ENCODE assay signal across 8 cellular contexts in the genomic region with DNA sequence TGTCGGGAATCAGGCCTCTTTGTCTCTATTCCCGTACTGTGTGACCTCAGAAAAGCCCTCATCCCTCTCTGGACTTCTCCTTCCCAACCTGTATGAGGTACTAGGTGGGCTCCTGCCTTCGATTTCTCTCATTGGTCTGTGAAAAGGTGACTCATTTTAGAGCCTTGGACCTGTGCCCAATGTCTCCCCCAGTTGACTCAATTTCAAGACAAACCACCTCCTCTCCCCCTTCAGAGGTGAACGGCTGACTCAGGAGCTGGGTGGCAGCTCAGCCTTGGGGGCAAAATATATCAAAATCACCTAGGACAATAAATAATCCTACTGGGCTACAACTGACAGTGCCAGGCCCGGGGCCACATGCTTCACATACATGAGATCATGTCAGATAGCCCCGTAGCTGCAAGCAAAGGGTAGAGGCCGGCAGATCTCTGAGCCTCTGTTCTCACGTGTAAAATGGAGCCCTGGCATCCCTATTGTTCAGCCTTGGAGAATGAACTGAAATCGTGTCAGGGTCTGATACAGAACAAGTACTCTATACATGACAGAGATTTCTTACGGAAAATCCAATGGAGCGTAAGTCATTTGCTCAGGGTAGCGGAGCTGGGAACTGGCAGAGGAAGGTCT. TPM values are rescaled to one million over a fixed set of nuclear protein-coding genes. Genes with fewer than 3 reads are reported as not detected.
DNase-seq lines count a peak whose midpoint lies in the region; ATAC-seq and TF ChIP-seq lines count a peak whose summit lies in the region.

No MANE protein-coding gene starts in this region.

- H3K9me3 ChIP-seq in BLaER1 treated with 17β-estradiol and CSF1 and Interleukin-3, amounts not matched to agents 10 nM and 100 nM (replicated peaks in 1 of 11), result no peaks in the 10 kb centered on the region
- H3K9me3 ChIP-seq in endocrine pancreas (ENCODE audit: control insufficient read depth, low read length), result no peaks in the 10 kb centered on the region
- no peaks in the 10 kb centered on the region for H3K9me3 ChIP-seq in stomach smooth muscle (ENCODE audit: control insufficient read depth in 2 of 2, low read length in 2 of 2)

- CTCF ChIA-PET in activated CD4-positive, alpha-beta memory T cell treated with anti-CD3 and anti-CD28 coated beads for 36 hours (lab: Charles Lee), result interaction anchor here (0.6 to 1.7 kb wide), 10 partner anchors 9 to 103 kb away, joined by 3 to 11 read pairs (median 4); a partner anchor contains a TSS

- H3K27me3 Mint-ChIP-seq in activated CD4-positive, alpha-beta memory T cell treated with anti-CD3 and anti-CD28 coated beads for 36 hours, result no peaks in the 10 kb centered on the region
- no peaks in the 10 kb centered on the region for H3K27me3 Mint-ChIP-seq in nephron (ENCODE audit: low read depth)

- H3K27me3 ChIP-seq in BLaER1 treated with 17β-estradiol and CSF1 and Interleukin-3, amounts not matched to agents 10 nM and 100 nM, result no peaks in the 10 kb centered on the region
- H3K27me3 ChIP-seq in endocrine pancreas (ENCODE audit: control insufficient read depth, insufficient read depth, low read length) (no peaks in the 10 kb centered on the region), stomach smooth muscle (ENCODE audit: control insufficient read depth in 1 of 2, insufficient read depth in 2 of 2, low read length in 2 of 2) (no peaks in the 10 kb centered on the region)

- H3K4me3 ChIP-seq in BLaER1 treated with 17β-estradiol and CSF1 and Interleukin-3, amounts not matched to agents 10 nM and 100 nM, result peak overlapping the region; percentile 71 to 93 (median 83)
- H3K4me3 ChIP-seq in endocrine pancreas (ENCODE audit: control insufficient read depth, insufficient read depth, low read length) (peak overlapping the region; percentile 58), stomach smooth muscle (ENCODE audit: low read length in 2 of 2) (peak overlapping the region; percentile 78 to 97)

- peak overlapping the region; percentile 93 for H3K4me3 Mint-ChIP-seq in activated CD4-positive, alpha-beta memory T cell treated with anti-CD3 and anti-CD28 coated beads for 36 hours
- H3K4me3 Mint-ChIP-seq in nephron, result peak overlapping the region; percentile 83 to 87 (median 85)

- DNase-seq in KBM-7, result peak; percentile 11
- DNase-seq in activated CD4-positive, alpha-beta memory T cell treated with anti-CD3 and anti-CD28 coated beads for 36 hours, result peak; percentile 85

- in situ Hi-C loops in KBM-7 (cut with MboI; ENCODE audit: low pct_unique_long_range_greater_than_20kb, low sequenced_read_pairs), result no loop called here

- H3K36me3 Mint-ChIP-seq in activated CD4-positive, alpha-beta memory T cell treated with anti-CD3 and anti-CD28 coated beads for 36 hours, result peaks cover 13% of the 10 kb centered on the region
- peaks cover 23% of the 10 kb centered on the region for H3K36me3 Mint-ChIP-seq in nephron (ENCODE audit: low read depth)

- H3K4me1 ChIP-seq in BLaER1 treated with 17β-estradiol and CSF1 and Interleukin-3, amounts not matched to agents 10 nM and 100 nM, result peaks cover 58 to 67% (median 63%) of the 10 kb centered on the region in 10 experiments
- H3K4me1 ChIP-seq in endocrine pancreas (ENCODE audit: control insufficient read depth, insufficient read depth, low read length) (no peaks in the 10 kb centered on the region), stomach smooth muscle (ENCODE audit: control insufficient read depth, insufficient read depth, low read length) (peaks cover 57% of the 10 kb centered on the region)

- peak overlapping the region in 10 of 11 experiments; percentile 72 to 90 (median 86); a peak in 21 of 22 replicates for H3K27ac ChIP-seq in BLaER1 treated with 17β-estradiol and CSF1 and Interleukin-3, amounts not matched to agents 10 nM and 100 nM
- H3K27ac ChIP-seq in stomach smooth muscle (ENCODE audit: low read length), result peak overlapping the region; percentile 100

- TF ChIP-seq CTCF in nephron (IDR thresholded peaks at IDR 0.05; ENCODE audit: unreplicated experiment in 3 of 3), result no peak

- POLR2A ChIA-PET in activated CD4-positive, alpha-beta memory T cell treated with anti-CD3 and anti-CD28 coated beads for 36 hours (lab: Charles Lee), result interaction anchor here (1.0 to 2.4 kb wide), 10 partner anchors 26 to 110 kb away, joined by 3 to 16 read pairs (median 4); a partner anchor contains a TSS

- intact Hi-C loops in activated CD4-positive, alpha-beta memory T cell treated with anti-CD3 and anti-CD28 coated beads for 36 hours (cut with micrococcal nuclease), result loop anchor here (1.0 kb wide), 8 partner anchors 8 to 681 kb away; a partner anchor contains a TSS

- peaks cover 54% of the 10 kb centered on the region for H3K4me1 Mint-ChIP-seq in activated CD4-positive, alpha-beta memory T cell treated with anti-CD3 and anti-CD28 coated beads for 36 hours (ENCODE audit: low read depth)
- H3K4me1 Mint-ChIP-seq in nephron, result peaks cover 27% of the 10 kb centered on the region

- ATAC-seq in HG03280 (IDR thresholded peaks at IDR 0.05; ENCODE audit: unreplicated experiment) (no peak), HG03432 (IDR thresholded peaks at IDR 0.05; ENCODE audit: unreplicated experiment) (no peak)

- H3K27ac Mint-ChIP-seq in activated CD4-positive, alpha-beta memory T cell treated with anti-CD3 and anti-CD28 coated beads for 36 hours, result peak overlapping the region; percentile 97
- H3K27ac Mint-ChIP-seq in nephron, result peak overlapping the region; percentile 97 to 99 (median 99)

- no peaks in the 10 kb centered on the region for H3K9me3 Mint-ChIP-seq in activated CD4-positive, alpha-beta memory T cell treated with anti-CD3 and anti-CD28 coated beads for 36 hours
- H3K9me3 Mint-ChIP-seq in nephron, result no peaks in the 10 kb centered on the region

- H3K9ac ChIP-seq in BLaER1 treated with 17β-estradiol and CSF1 and Interleukin-3, amounts not matched to agents 10 nM and 100 nM, result peak overlapping the region; percentile 78 to 94 (median 90)
- H3K9ac ChIP-seq in endocrine pancreas (ENCODE audit: control insufficient read depth, insufficient read depth, low read length), result peak overlapping the region; percentile 91
- H3K9ac ChIP-seq in stomach smooth muscle (ENCODE audit: low read length in 2 of 2), result peak overlapping the region; percentile 90 to 98

- H3K36me3 ChIP-seq in BLaER1 treated with 17β-estradiol and CSF1 and Interleukin-3, amounts not matched to agents 10 nM and 100 nM, result peaks cover 0 to 22% (median 5%) of the 10 kb centered on the region in 11 experiments; a peak in 6 of 22 replicates
- H3K36me3 ChIP-seq in endocrine pancreas (ENCODE audit: control insufficient read depth, insufficient read depth, low read length) (no peaks in the 10 kb centered on the region), stomach smooth muscle (ENCODE audit: control insufficient read depth in 2 of 2, insufficient read depth in 2 of 2, low read length in 2 of 2) (peaks cover 2 to 3% of the 10 kb centered on the region in 2 donors)

- peaks cover 0 to 34% (median 8%) of the 10 kb centered on the region in 11 experiments; a peak in 9 of 22 replicates for H4K20me1 ChIP-seq in BLaER1 treated with 17β-estradiol and CSF1 and Interleukin-3, amounts not matched to agents 10 nM and 100 nM

- peak overlapping the region; percentile 84 to 100 (median 97) for H3K4me2 ChIP-seq in BLaER1 treated with 17β-estradiol and CSF1 and Interleukin-3, amounts not matched to agents 10 nM and 100 nM

RNA-seq across cellular contexts. Expression of a gene that starts 0.5 kb away (rescaled TPM):
- 10 to 100 TPM; 31.7 to 36.3 TPM for total RNA-seq in activated CD4-positive, alpha-beta memory T cell treated with anti-CD3 and anti-CD28 coated beads for 36 hours

RNA-seq across cellular contexts. Expression of a gene that starts 0.8 kb away (rescaled TPM):
- total RNA-seq in activated CD4-positive, alpha-beta memory T cell treated with anti-CD3 and anti-CD28 coated beads for 36 hours, result 1 to 10 TPM; 6.4 TPM

RNA-seq across cellular contexts. Expression of a gene that starts 25.7 kb away (rescaled TPM):
- 10 to 100 TPM; 14.0 to 14.8 TPM for total RNA-seq in activated CD4-positive, alpha-beta memory T cell treated with anti-CD3 and anti-CD28 coated beads for 36 hours

RNA-seq across cellular contexts. Expression of a gene that starts 34.1 kb away (rescaled TPM):
- 10 to 100 TPM; 14.1 to 15.8 TPM for total RNA-seq in activated CD4-positive, alpha-beta memory T cell treated with anti-CD3 and anti-CD28 coated beads for 36 hours

RNA-seq across cellular contexts. Expression of a gene that starts 34.9 kb away (rescaled TPM):
- total RNA-seq in activated CD4-positive, alpha-beta memory T cell treated with anti-CD3 and anti-CD28 coated beads for 36 hours, result 100 to 1,000 TPM; 241 to 253 TPM
